15 cellular contexts compared by ENCODE assay signal in the genomic region with DNA sequence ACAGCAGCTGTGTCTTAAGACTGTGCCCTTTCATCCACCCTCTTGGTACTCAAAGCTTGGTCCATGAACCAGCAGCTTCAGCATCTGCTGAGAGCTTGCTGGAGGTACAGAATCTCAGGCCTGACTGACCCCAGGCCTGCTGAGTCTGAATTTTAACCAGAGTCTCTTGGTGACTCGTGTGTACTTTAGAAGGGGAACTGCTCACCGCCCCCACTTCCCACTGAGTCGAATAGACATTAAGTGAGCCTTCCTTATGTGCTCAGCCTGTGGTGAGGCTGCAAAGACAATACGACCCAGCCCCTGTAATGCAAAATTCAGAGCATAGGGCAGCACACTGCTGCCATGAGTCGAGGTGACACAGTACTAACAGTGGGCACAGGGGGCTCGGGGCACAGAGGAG.
A peak's percentile ranks its signal among the peaks of the same experiment; 100 is the strongest.
DNase-seq lines count a peak whose midpoint lies in the region; ATAC-seq and TF ChIP-seq lines count a peak whose summit lies in the region.
"Had no signal": no experiment of that assay in that cellular context is flagged by ENCODE, and none has a peak within 500 bp of the region (broad histone marks: within the 10 kb centered on the region; RNA-seq: fewer than 3 reads in every experiment).

No MANE protein-coding gene starts in this region.

- no peak overlapping the region for H3K4me3 Mint-ChIP-seq in nephron progenitor cell
- H3K4me3 Mint-ChIP-seq in CD4-positive, alpha-beta memory T cell, result no peak overlapping the region
- H3K4me3 Mint-ChIP-seq: CD4-positive, CD25-positive, alpha-beta regulatory T cell; central memory CD8-positive, alpha-beta T cell had no signal

- POLR2A ChIA-PET in CD4-positive, alpha-beta memory T cell (lab: Charles Lee; ENCODE audit: partially characterized antibody), result interaction anchor here (1.4 kb wide), 1 partner anchor 8 kb away, joined by 5 read pairs; no protein-coding TSS in a partner anchor

- no peaks in the 10 kb centered on the region for H3K9me3 ChIP-seq in CD4-positive, alpha-beta memory T cell (ENCODE audit: control insufficient read depth in 1 of 2, low read length in 2 of 2)
- H3K9me3 ChIP-seq: right lobe of liver, vagina had no signal

- ATAC-seq in GM18519 (IDR thresholded peaks at IDR 0.05; ENCODE audit: low FRiP score, unreplicated experiment), result peak; percentile 58
- ATAC-seq in GM21515 (IDR thresholded peaks at IDR 0.05; ENCODE audit: unreplicated experiment), result peak; percentile 55
- ATAC-seq in HG03354 (IDR thresholded peaks at IDR 0.05; ENCODE audit: poor library complexity, severe bottlenecking, unreplicated experiment), result peak; percentile 69
- no peak for ATAC-seq in foreskin keratinocyte
- no peak for ATAC-seq in left ventricle myocardium superior
- ATAC-seq: Right ventricle myocardium inferior had no signal

- H3K27me3 Mint-ChIP-seq in nephron progenitor cell (ENCODE audit: low read depth, poor library complexity), result no peaks in the 10 kb centered on the region
- H3K27me3 Mint-ChIP-seq in CD4-positive, alpha-beta memory T cell, result no peaks in the 10 kb centered on the region
- H3K27me3 Mint-ChIP-seq: CD4-positive, CD25-positive, alpha-beta regulatory T cell; central memory CD8-positive, alpha-beta T cell had no signal

- H3K27ac ChIP-seq in foreskin keratinocyte, result no peak overlapping the region
- H3K27ac ChIP-seq in CD4-positive, alpha-beta memory T cell (ENCODE audit: low read depth, low read length), result no peak overlapping the region
- H3K27ac ChIP-seq: right lobe of liver, vagina had no signal

- no peaks in the 10 kb centered on the region for H3K9me3 Mint-ChIP-seq in nephron progenitor cell
- H3K9me3 Mint-ChIP-seq in CD4-positive, alpha-beta memory T cell, result peaks cover 0 to under 1% (median 0%) of the 10 kb centered on the region in 8 donors
- H3K9me3 Mint-ChIP-seq: CD4-positive, CD25-positive, alpha-beta regulatory T cell; central memory CD8-positive, alpha-beta T cell had no signal

- no peaks in the 10 kb centered on the region for H3K36me3 ChIP-seq in CD4-positive, alpha-beta memory T cell (ENCODE audit: insufficient read depth, low read length)
- H3K36me3 ChIP-seq: right lobe of liver, vagina had no signal

- peak overlapping the region; percentile 22 for H3K27ac Mint-ChIP-seq in nephron progenitor cell
- no peak overlapping the region for H3K27ac Mint-ChIP-seq in CD4-positive, alpha-beta memory T cell
- H3K27ac Mint-ChIP-seq: CD4-positive, CD25-positive, alpha-beta regulatory T cell had no signal

- no peaks in the 10 kb centered on the region for H3K4me1 ChIP-seq in foreskin keratinocyte
- no peaks in the 10 kb centered on the region for H3K4me1 ChIP-seq in CD4-positive, alpha-beta memory T cell (ENCODE audit: insufficient read depth, low read length)
- H3K4me1 ChIP-seq: vagina had no signal

- intact Hi-C loops in CD4-positive, alpha-beta memory T cell (cut with micrococcal nuclease), result no loop called here
- intact Hi-C loops in left ventricle myocardium superior (cut with micrococcal nuclease), result loop anchor here (5.0 kb wide), 1 partner anchor 250 kb away; no protein-coding TSS in a partner anchor

- H3K4me1 Mint-ChIP-seq in nephron progenitor cell, result peaks cover 9% of the 10 kb centered on the region
- H3K4me1 Mint-ChIP-seq in CD4-positive, alpha-beta memory T cell, result peaks cover 0 to 7% (median 0%) of the 10 kb centered on the region in 4 donors

- no peaks in the 10 kb centered on the region for H3K36me3 Mint-ChIP-seq in nephron progenitor cell (ENCODE audit: low read depth)
- H3K36me3 Mint-ChIP-seq in CD4-positive, alpha-beta memory T cell, result no peaks in the 10 kb centered on the region

- DNase-seq in nephron progenitor cell, result no peak
- no peak for DNase-seq in foreskin keratinocyte
- no peak for DNase-seq in CD4-positive, alpha-beta memory T cell
- no peak for DNase-seq in NCI-H526 treated with DMSO at 0.1 percent for 48 hours (lab: John Stamatoyannopoulos, UW)
- DNase-seq in left ventricle myocardium superior, result no peak
- DNase-seq: activated naive CD4-positive, alpha-beta T cell treated with Interleukin-2 at 50 U/mL for 16 hours; CD4-positive, CD25-positive, alpha-beta regulatory T cell; NCI-H226; right lobe of liver had no signal

- TF ChIP-seq CTCF in nephron progenitor cell (IDR thresholded peaks at IDR 0.05), result no peak
- TF ChIP-seq CTCF in foreskin keratinocyte (conservative IDR thresholded peaks at IDR 0.05), result no peak

- CTCF ChIA-PET in CD4-positive, alpha-beta memory T cell (lab: Charles Lee; ENCODE audit: partially characterized antibody), result interaction anchor here (1.2 to 1.7 kb wide), 2 partner anchors 14 to 56 kb away, joined by 3 to 6 read pairs; no protein-coding TSS in a partner anchor

- H3K4me3 ChIP-seq in CD4-positive, alpha-beta memory T cell (ENCODE audit: low read length in 2 of 2), result no peak overlapping the region
- H3K4me3 ChIP-seq: right lobe of liver, vagina had no signal

- no peaks in the 10 kb centered on the region for H3K27me3 ChIP-seq in foreskin keratinocyte
- no peaks in the 10 kb centered on the region for H3K27me3 ChIP-seq in CD4-positive, alpha-beta memory T cell (ENCODE audit: insufficient read depth, low read length)
- H3K27me3 ChIP-seq: right lobe of liver, vagina had no signal

Comparison
In these comparisons a context has a peak if more than half of its experiments do, and no peak if none do; other contexts are left out.
1. ATAC-seq: peak in GM18519 (single experiment), GM21515 (single experiment) and HG03354 (single experiment); none in foreskin keratinocyte (single experiment) and left ventricle myocardium superior (single experiment).